Comparison of ENCODE assay signal across 8 cellular contexts in genomic region chr15:100341662-100342560, GRCh38. TPM values are rescaled to one million over a fixed set of nuclear protein-coding genes. Genes with fewer than 3 reads are reported as not detected.
DNase-seq lines count a peak whose midpoint lies in the region; ATAC-seq and TF ChIP-seq lines count a peak whose summit lies in the region.

TSS of gene ADAMTS17 (minus strand) at chr15:100341975. CDS start at chr15:100341899, 76 bp downstream.

- in situ Hi-C loops in ACHN (cut with HindIII; ENCODE audit: low pct_ligation_motif_present, low pct_unique_long_range_greater_than_20kb, low sequenced_read_pairs), result no loop called here

- H3K27me3 Mint-ChIP-seq in endothelial cell (ENCODE audit: unreplicated experiment), result peaks cover 9% of the 10 kb centered on the region

- DNase-seq in ACHN (peak; percentile 92), NCI-H82 (lab: John Stamatoyannopoulos, UW) (peak; percentile 99), endothelial cell (ENCODE audit: low spot score) (peak; percentile 92), mesenteric fat pad (ENCODE audit: low spot score) (peak; percentile 96)
- peak; percentile 89 for DNase-seq in activated CD8-positive, alpha-beta memory T cell treated with anti-CD3 and anti-CD28 coated beads, Interleukin-2, amount 50 U/mL, for 24 hours (ENCODE audit: extremely low read depth)
- DNase-seq in stimulated activated CD8-positive, alpha-beta memory T cell treated with anti-CD3 and anti-CD28 coated beads, Interleukin-12 subunit alpha, Interleukin-12 subunit beta, amount 100 ng/mL, for 24 hours (ENCODE audit: extremely low read depth), result peak; percentile 82

- peak; percentile 90 for TF ChIP-seq CTCF in endothelial cell (IDR thresholded peaks at IDR 0.05; ENCODE audit: unreplicated experiment)

- H3K36me3 Mint-ChIP-seq in endothelial cell (ENCODE audit: low read depth, unreplicated experiment), result no peaks in the 10 kb centered on the region

- H3K27ac Mint-ChIP-seq in endothelial cell (ENCODE audit: unreplicated experiment), result no peak within 1 kb of the TSS

- H3K4me3 Mint-ChIP-seq in endothelial cell (ENCODE audit: unreplicated experiment), result peak within 1 kb of the TSS; percentile 38

- H3K9me3 Mint-ChIP-seq in endothelial cell (ENCODE audit: unreplicated experiment), result no peaks in the 10 kb centered on the region

- peaks cover 5% of the 10 kb centered on the region for H3K4me1 Mint-ChIP-seq in endothelial cell (ENCODE audit: unreplicated experiment)

- ATAC-seq in GM18907 (IDR thresholded peaks at IDR 0.05; ENCODE audit: unreplicated experiment) (peak; percentile 98), HG03175 (IDR thresholded peaks at IDR 0.05; ENCODE audit: unreplicated experiment) (peak; percentile 95)

RNA-seq across cellular contexts. Expression of gene ADAMTS17, which starts in this region (rescaled TPM):
- 4.8 TPM for total RNA-seq in endothelial cell (ENCODE audit: unreplicated experiment)
- total RNA-seq in mesenteric fat pad, result 2.3 TPM

Comparison
In these comparisons a context has a peak if more than half of its experiments do, and no peak if none do; other contexts are left out.
1. Peak in every context shown above with its lines: DNase-seq and ATAC-seq.